In the genomic region with DNA sequence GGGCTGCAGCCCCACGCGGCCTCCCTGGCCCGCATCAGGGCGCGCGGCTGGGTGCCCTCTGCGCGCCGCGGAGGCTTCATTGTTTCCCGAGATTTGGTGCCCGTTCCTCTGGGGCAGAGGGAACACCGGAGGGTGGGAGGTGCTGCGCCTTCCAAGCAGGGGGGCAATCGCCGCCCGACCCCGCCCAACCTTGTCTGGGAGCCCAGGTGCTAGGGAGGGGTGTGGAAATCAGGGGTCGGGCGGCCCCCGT, we compare ENCODE assay signal across 9 cellular contexts. TPM values are rescaled to one million over a fixed set of nuclear protein-coding genes. Genes with fewer than 3 reads are reported as not detected.
DNase-seq lines count a peak whose midpoint lies in the region; ATAC-seq, FAIRE-seq and TF ChIP-seq lines count a peak whose summit lies in the region.
"Had no signal": no experiment of that assay in that cellular context is flagged by ENCODE, and none has a peak within 500 bp of the region (broad histone marks: within the 10 kb centered on the region; RNA-seq: fewer than 3 reads in every experiment).

No MANE protein-coding gene starts in this region.

- BruUV-seq in HepG2 (replicated peaks; lab: Mats Ljungman, UMichigan) = no TSS peak

- TF ChIP-seq RAD21 in SK-N-SH (IDR thresholded peaks at IDR 0.05; ENCODE audit: low read length) (no peak), HepG2 (CRISPR knock-in tag; IDR thresholded peaks at IDR 0.05) (no peak)

- peak overlapping the region; percentile 90 for H3K4me2 ChIP-seq in SK-N-SH
- H3K4me2 ChIP-seq in HepG2 (ENCODE audit: low read depth, low read length) = peak overlapping the region; percentile 96

- H3K4me3 Mint-ChIP-seq in T-cell = peak overlapping the region in 1 of 3 donors; percentile 80

- H3K4me3 ChIP-seq in SK-N-SH (ENCODE audit: low read depth in 2 of 2, low read length in 1 of 2) = peak overlapping the region; percentile 90 to 92
- H3K4me3 ChIP-seq in brain microvascular endothelial cell (ENCODE audit: low read depth, low read length) = peak overlapping the region; percentile 89
- H3K4me3 ChIP-seq in HepG2 (replicated peaks in 1 of 3; ENCODE audit: insufficient read depth in 1 of 3, low read depth in 2 of 3, low read length in 3 of 3) = peak overlapping the region; percentile 52 to 81 (median 66)
- peak overlapping the region; percentile 58 to 82 (median 66) for H3K4me3 ChIP-seq in upper lobe of left lung

- TF ChIP-seq POLR2A in HepG2 (IDR thresholded peaks at IDR 0.05; ENCODE audit: insufficient read depth in 1 of 2, low read depth in 2 of 2, low read length in 2 of 2) (no peak), upper lobe of left lung (IDR thresholded peaks at IDR 0.05) (no peak)

- ATAC-seq in SK-N-SH treated with all-trans-retinoic acid at 6 μM for 48 hours (no peak), HepG2 (no peak), upper lobe of left lung (ENCODE audit: low FRiP score in 2 of 2) (peak in 1 of 2 donors; percentile 4), T-cell (replicated peaks in 1 of 4) (no peak), HG02884 (IDR thresholded peaks at IDR 0.05; ENCODE audit: unreplicated experiment) (no peak)

- in situ Hi-C loops in brain microvascular endothelial cell (cut with HindIII; ENCODE audit: low pct_ligation_motif_present, low sequenced_read_pairs) = no loop called here
- in situ Hi-C loops in HepG2 (cut with HindIII; ENCODE audit: extremely low pct_ligation_motif_present, low pct_unique_long_range_greater_than_20kb) = loop anchor here (10.0 to 25.0 kb wide), 3 partner anchors 789 to 1302 kb away; no protein-coding TSS in a partner anchor

- H3K9me2 ChIP-seq in SK-N-SH = no peaks in the 10 kb centered on the region

- no peak overlapping the region for H3K27ac Mint-ChIP-seq in T-cell
- H3K27ac Mint-ChIP-seq: activated CD8-positive, alpha-beta memory T cell treated with anti-CD3 and anti-CD28 coated beads, Interleukin-2, amount 10 ng/mL, durations not matched to agents 7 days and 5 days had no signal

- no peak for DNase-seq in SK-N-SH
- DNase-seq in brain microvascular endothelial cell = no peak
- DNase-seq in HepG2 (ENCODE audit: low spot score) = no peak
- no peak for DNase-seq in upper lobe of left lung
- DNase-seq in central memory CD4-positive, alpha-beta T cell = no peak
- no peak for DNase-seq in T-cell
- DNase-seq: activated CD8-positive, alpha-beta memory T cell treated with anti-CD3 and anti-CD28 coated beads, Interleukin-2, amount 10 ng/mL, durations not matched to agents 7 days and 5 days had no signal

- 0% methylated on average over 3 of the region's 21 CpGs for WGBS in SK-N-SH (ENCODE audit: low lambda C conversion rate)
- WGBS in HepG2 (ENCODE audit: low lambda C conversion rate) = no CpG with 5 or more reads among the region's 21 CpGs
- WGBS in upper lobe of left lung, 2 donors = 2% methylated on average over 12 of the region's 21 CpGs; no CpG with 5 or more reads in 1 of the 2 donors

- CTCF ChIA-PET in SK-N-SH (lab: Yijun Ruan, JAX) (interaction anchor here (0.8 to 6.7 kb wide), 11 partner anchors 11 to 1301 kb away, joined by 3 to 102 read pairs (median 4); no protein-coding TSS in a partner anchor), HepG2 (lab: Yijun Ruan, JAX; ENCODE audit: low intra/inter-chr PET ratio, low total read pairs) (no interaction called here), T-cell (lab: Charles Lee) (interaction anchor here in 1 of 2 donors (0.5 kb wide), 1 partner anchor 266 kb away, joined by 7 read pairs; no protein-coding TSS in a partner anchor)

- peaks cover 53 to 67% of the 10 kb centered on the region in 2 donors for H3K27me3 Mint-ChIP-seq in T-cell

- H3K4me1 Mint-ChIP-seq in T-cell = peaks cover 19 to 29% (median 27%) of the 10 kb centered on the region in 3 donors

- peak overlapping the region; percentile 84 for H3K9ac ChIP-seq in SK-N-SH
- H3K9ac ChIP-seq in HepG2 (ENCODE audit: insufficient read depth, low read depth, low read length) = 0 out of 2 replicates have a peak overlapping the region, but pooled peaks have one; percentile 13

- TF ChIP-seq EP300 in SK-N-SH (IDR thresholded peaks at IDR 0.05; ENCODE audit: borderline replicate concordance in 1 of 2, low read depth in 1 of 2, low read length in 1 of 2) (no peak), HepG2 (IDR thresholded peaks at IDR 0.05; ENCODE audit: low read depth in 2 of 2, low read length in 2 of 2) (no peak), HepG2 (CRISPR knock-in tag; IDR thresholded peaks at IDR 0.05; ENCODE audit: borderline replicate concordance) (no peak), upper lobe of left lung (IDR thresholded peaks at IDR 0.05) (no peak)

- no peaks in the 10 kb centered on the region for H3K36me3 Mint-ChIP-seq in T-cell
- H3K36me3 Mint-ChIP-seq: activated CD8-positive, alpha-beta memory T cell treated with anti-CD3 and anti-CD28 coated beads, Interleukin-2, amount 10 ng/mL, durations not matched to agents 7 days and 5 days had no signal

- peaks cover 20 to 28% of the 10 kb centered on the region in 2 experiments for H3K4me1 ChIP-seq in SK-N-SH (ENCODE audit: control insufficient read depth in 1 of 2, insufficient read depth in 2 of 2, low read depth in 1 of 2, low read length in 1 of 2)
- peaks cover 60% of the 10 kb centered on the region for H3K4me1 ChIP-seq in HepG2 (ENCODE audit: insufficient read depth, low read length)
- peaks cover 15 to 43% (median 22%) of the 10 kb centered on the region in 4 donors for H3K4me1 ChIP-seq in upper lobe of left lung

- peaks cover 68% of the 10 kb centered on the region for H3K79me2 ChIP-seq in SK-N-SH (ENCODE audit: insufficient read depth)
- H3K79me2 ChIP-seq in HepG2 (ENCODE audit: insufficient read depth, low read length) = peaks cover 2% of the 10 kb centered on the region

- H3K36me3 ChIP-seq in SK-N-SH (replicated peaks in 1 of 2; ENCODE audit: control insufficient read depth in 1 of 2, insufficient read depth in 2 of 2, low read length in 1 of 2) (peaks cover 0 to 22% of the 10 kb centered on the region in 2 experiments), brain microvascular endothelial cell (replicated peaks) (peaks cover 7% of the 10 kb centered on the region), HepG2 (replicated peaks in 1 of 2; ENCODE audit: control insufficient read depth in 1 of 2, insufficient read depth in 2 of 2, low read length in 2 of 2) (no peaks in the 10 kb centered on the region), upper lobe of left lung (no peaks in the 10 kb centered on the region)

- H3K27me3 ChIP-seq in SK-N-SH (ENCODE audit: insufficient read depth) (no peaks in the 10 kb centered on the region), brain microvascular endothelial cell (replicated peaks) (no peaks in the 10 kb centered on the region), HepG2 (ENCODE audit: control insufficient read depth in 1 of 2, insufficient read depth in 2 of 2, low read length in 2 of 2) (peaks cover 3 to 44% of the 10 kb centered on the region in 2 experiments; a peak in 4 of 5 replicates), upper lobe of left lung (no peaks in the 10 kb centered on the region)

- H3F3A ChIP-seq in SK-N-SH (replicated peaks; ENCODE audit: insufficient read depth) = peaks cover 25% of the 10 kb centered on the region

- TF ChIP-seq CTCF in SK-N-SH (IDR thresholded peaks at IDR 0.05) (no peak), brain microvascular endothelial cell (IDR thresholded peaks at IDR 0.05; ENCODE audit: low read depth, low read length, missing control alignments) (no peak), HepG2 (CRISPR knock-in tag; IDR thresholded peaks at IDR 0.05) (no peak), upper lobe of left lung (IDR thresholded peaks at IDR 0.05) (no peak)

- H4K20me1 ChIP-seq in SK-N-SH (ENCODE audit: insufficient read depth) = no peaks in the 10 kb centered on the region
- no peaks in the 10 kb centered on the region for H4K20me1 ChIP-seq in HepG2 (ENCODE audit: insufficient read depth, low read length)

- POLR2A ChIA-PET in SK-N-SH (lab: Yijun Ruan, JAX) = interaction anchor here (0.8 kb wide), 1 partner anchor 142 kb away, joined by 3 read pairs; no protein-coding TSS in a partner anchor
- POLR2A ChIA-PET in HepG2 (lab: Yijun Ruan, JAX) = interaction anchor here (2.1 to 3.9 kb wide), 2 partner anchors 139 to 173 kb away, joined by 8 to 19 read pairs; no protein-coding TSS in a partner anchor
- POLR2A ChIA-PET in T-cell (lab: Charles Lee) = no interaction called here

- H2AFZ ChIP-seq in SK-N-SH (ENCODE audit: low read depth) (0 out of 2 replicates have a peak overlapping the region, but pooled peaks have one; percentile 50), HepG2 (ENCODE audit: low read length) (no peak overlapping the region)

- H3K9me3 ChIP-seq in SK-N-SH (no peaks in the 10 kb centered on the region), HepG2 (ENCODE audit: low read length) (no peaks in the 10 kb centered on the region), upper lobe of left lung (no peaks in the 10 kb centered on the region)

- no peak for FAIRE-seq in HepG2 (lab: Jason Lieb, UNC)

- H3K9me3 Mint-ChIP-seq in T-cell = no peaks in the 10 kb centered on the region

- intact Hi-C loops in HepG2 (cut with micrococcal nuclease; ENCODE audit: unreplicated experiment) = loop anchor here (10.0 kb wide), 2 partner anchors 739 to 959 kb away; no protein-coding TSS in a partner anchor

- peak overlapping the region; percentile 79 to 93 for H3K27ac ChIP-seq in SK-N-SH (ENCODE audit: low read depth in 2 of 2, low read length in 1 of 2)
- H3K27ac ChIP-seq in brain microvascular endothelial cell = peak overlapping the region; percentile 75
- H3K27ac ChIP-seq in HepG2 (ENCODE audit: extremely low read length, insufficient read depth, low read length) = no peak overlapping the region
- H3K27ac ChIP-seq in upper lobe of left lung = peak overlapping the region; percentile 89 to 98 (median 91)

RNA-seq across cellular contexts. Expression of a gene that starts 1.0 kb away (rescaled TPM):
- 129 and 149 TPM in 2 replicates for polyA plus RNA-seq in SK-N-SH (2012; rRNA removed)
- polyA plus RNA-seq in SK-N-SH (2012; cell fraction: cytosol; rRNA removed) = 125 and 142 TPM in 2 replicates
- polyA plus RNA-seq in SK-N-SH (2012; cell fraction: nucleus; rRNA removed) = 100 and 136 TPM in 2 replicates
- total RNA-seq in HepG2 (2016; rRNA removed; fragmentation: Illumina TruSeq; extraction: Trizol) = 3.7 and 5.8 TPM in 2 replicates
- total RNA-seq in HepG2 (2016; cell fraction: cytosol; rRNA removed; fragmentation: Illumina TruSeq; extraction: Trizol; ENCODE audit: low read depth) = 0.40 and 0.62 TPM in 2 replicates
- 2.3 and 7.2 TPM in 2 replicates for total RNA-seq in HepG2 (2016; cell fraction: insoluble cytoplasmic fraction; rRNA removed; fragmentation: Illumina TruSeq; extraction: Trizol)
- total RNA-seq in HepG2 (2016; cell fraction: membrane; rRNA removed; fragmentation: Illumina TruSeq; extraction: Trizol) = 1.4 and 1.5 TPM in 2 replicates
- total RNA-seq in HepG2 (2016; cell fraction: nucleus; rRNA removed; fragmentation: Illumina TruSeq; extraction: Trizol) = 8.7 and 10.3 TPM in 2 replicates
- polyA plus RNA-seq in HepG2 (2011; rRNA removed) = 5.3 and 5.8 TPM in 2 replicates
- 3.6 and 4.6 TPM in 2 replicates for polyA plus RNA-seq in HepG2 (2011; cell fraction: cytosol; rRNA removed)
- 7.4 and 8.5 TPM in 2 replicates for polyA plus RNA-seq in HepG2 (2011; cell fraction: nucleus; rRNA removed)
- 7.2 and 14.9 TPM in 2 replicates for polyA plus RNA-seq in HepG2 (2012)
- 0.29 and 0.38 TPM in 2 replicates for polyA plus RNA-seq in HepG2 (2016; cell fraction: cytosol; fragmentation: Illumina TruSeq; extraction: Trizol; ENCODE audit: low read depth)
- 2.2 and 2.4 TPM in 2 replicates for polyA plus RNA-seq in HepG2 (2016; cell fraction: insoluble cytoplasmic fraction; fragmentation: Illumina TruSeq; extraction: Trizol; ENCODE audit: low read depth)
- polyA plus RNA-seq in HepG2 (2016; cell fraction: membrane; fragmentation: Illumina TruSeq; extraction: Trizol; ENCODE audit: low read depth) = 0.31 and 0.57 TPM in 2 replicates
- 6.3 and 7.6 TPM in 2 replicates for polyA plus RNA-seq in HepG2 (2016; cell fraction: nucleus; fragmentation: Illumina TruSeq; extraction: Trizol; ENCODE audit: insufficient read depth, low read depth)
- 10.2 and 16.5 TPM in 2 replicates for polyA minus RNA-seq in HepG2 (2011; rRNA and poly(A)+ RNA removed; ENCODE audit: low replicate concordance)
- polyA minus RNA-seq in HepG2 (2011; cell fraction: cytosol; rRNA and poly(A)+ RNA removed) = 12.9 and 14.9 TPM in 2 replicates
- 20.0 and 24.4 TPM in 2 replicates for polyA minus RNA-seq in HepG2 (2011; cell fraction: nucleus; rRNA and poly(A)+ RNA removed)
- total RNA-seq in upper lobe of left lung = 100 to 1,000 TPM in 1 of 6 donors, 10 to 100 TPM in 5; 48.5 to 136 (median 64.1) TPM
- 1 to 10 TPM in 2 of 5 donors, under 1 TPM in 1, not detected in 2; 0.62 to 1.9 (median 1.1) TPM for total RNA-seq in T-cell

Comparison
In these comparisons a context has a peak if more than half of its experiments do, and no peak if none do; other contexts are left out.
1. POLR2A ChIA-PET loops: an anchor here in SK-N-SH (0.8 kb wide) and HepG2 (2.1 to 3.9 kb wide); none called in T-cell.